8 cellular contexts compared by ENCODE assay signal in genomic region chr2:54331095-54331835, GRCh38.
A peak's percentile ranks its signal among the peaks of the same experiment; 100 is the strongest.
DNase-seq lines count a peak whose midpoint lies in the region; ATAC-seq and TF ChIP-seq lines count a peak whose summit lies in the region.

No MANE protein-coding gene starts in this region.

- H2AFZ ChIP-seq in neural cell (ENCODE audit: low read depth, low read length) = peak overlapping the region; percentile 43

- H3K27me3 ChIP-seq in duodenal mucosa (ENCODE audit: control insufficient read depth in 1 of 2, insufficient read depth in 2 of 2, low read length in 2 of 2) = no peaks in the 10 kb centered on the region
- no peaks in the 10 kb centered on the region for H3K27me3 ChIP-seq in neural cell (ENCODE audit: insufficient read depth, low read depth, low read length)

- no peak for TF ChIP-seq RAD21 in neural cell (conservative IDR thresholded peaks at IDR 0.05)

- no peak for TF ChIP-seq CTCF in neural cell (IDR thresholded peaks at IDR 0.05; ENCODE audit: poor library complexity, severe bottlenecking)

- H3K27ac ChIP-seq in duodenal mucosa (ENCODE audit: low read depth, low read length) (no peak overlapping the region), neural cell (ENCODE audit: low read length) (peak overlapping the region; percentile 90)

- ATAC-seq in GM18861 (IDR thresholded peaks at IDR 0.05; ENCODE audit: unreplicated experiment) = no peak
- no peak for ATAC-seq in HG03139 (IDR thresholded peaks at IDR 0.05; ENCODE audit: unreplicated experiment)

- no peaks in the 10 kb centered on the region for H3K79me2 ChIP-seq in neural cell (replicated peaks; ENCODE audit: insufficient read depth, low read length)

- peaks cover 11 to 18% of the 10 kb centered on the region in 2 donors for H3K4me1 ChIP-seq in duodenal mucosa (ENCODE audit: control insufficient read depth in 1 of 2, insufficient read depth in 2 of 2, low read length in 2 of 2)

- H4K20me1 ChIP-seq in neural cell (ENCODE audit: insufficient read depth) = no peaks in the 10 kb centered on the region

- H3K36me3 ChIP-seq in duodenal mucosa (ENCODE audit: control insufficient read depth in 1 of 2, insufficient read depth in 2 of 2, low read length in 2 of 2) (no peaks in the 10 kb centered on the region), neural cell (ENCODE audit: insufficient read depth, low read length) (no peaks in the 10 kb centered on the region)

- peak overlapping the region; percentile 71 to 85 for H3K4me3 ChIP-seq in duodenal mucosa (ENCODE audit: low read depth in 1 of 2, low read length in 2 of 2)
- peak overlapping the region; percentile 72 for H3K4me3 ChIP-seq in neural cell (ENCODE audit: low read length)

- H3K4me2 ChIP-seq in neural cell (ENCODE audit: low read length) = peak overlapping the region; percentile 93

- H3K9me3 ChIP-seq in duodenal mucosa (ENCODE audit: control insufficient read depth in 1 of 2, low read length in 2 of 2) (no peaks in the 10 kb centered on the region), neural cell (ENCODE audit: low read length) (no peaks in the 10 kb centered on the region)

- DNase-seq in SHP77 (lab: John Stamatoyannopoulos, UW) (peak; percentile 26 to 44), SHP77 treated with DMSO at 0.1 percent for 48 hours (lab: John Stamatoyannopoulos, UW) (no peak), NCI-H345 treated with DMSO at 0.1 percent for 48 hours (lab: John Stamatoyannopoulos, UW; ENCODE audit: unreplicated experiment) (peak; percentile 14), NCI-H510A treated with DMSO at 0.1 percent for 48 hours (lab: John Stamatoyannopoulos, UW) (no peak)

- H3F3A ChIP-seq in neural cell (ENCODE audit: insufficient read depth, low read length, poor library complexity, severe bottlenecking) = no peaks in the 10 kb centered on the region

- peak overlapping the region; percentile 22 to 54 for H3K9ac ChIP-seq in duodenal mucosa (ENCODE audit: low read depth in 1 of 2, low read length in 2 of 2)
- peak overlapping the region; percentile 82 for H3K9ac ChIP-seq in neural cell (ENCODE audit: low read length)

- no peak for TF ChIP-seq EP300 in neural cell (conservative IDR thresholded peaks at IDR 0.05; ENCODE audit: poor library complexity, severe bottlenecking)

- no peaks in the 10 kb centered on the region for H3K9me2 ChIP-seq in neural cell (ENCODE audit: insufficient read depth, low read length)

TF ChIP-seq in neural cell, 6 proteins besides CTCF, POLR2A, EP300 and RAD21:
- TF ChIP-seq EZH2 (IDR thresholded peaks at IDR 0.05; ENCODE audit: borderline replicate concordance, insufficient read depth, low read length, poor library complexity, severe bottlenecking) (no peak), SMC3 (conservative IDR thresholded peaks at IDR 0.05; ENCODE audit: poor library complexity) (no peak), MXI1 (conservative IDR thresholded peaks at IDR 0.05; ENCODE audit: poor library complexity, severe bottlenecking) (no peak), TAF1 (IDR thresholded peaks at IDR 0.05; ENCODE audit: low read depth) (no peak), POLR2AphosphoS5 (IDR thresholded peaks at IDR 0.05) (no peak)
- TF ChIP-seq, protein P1, sequence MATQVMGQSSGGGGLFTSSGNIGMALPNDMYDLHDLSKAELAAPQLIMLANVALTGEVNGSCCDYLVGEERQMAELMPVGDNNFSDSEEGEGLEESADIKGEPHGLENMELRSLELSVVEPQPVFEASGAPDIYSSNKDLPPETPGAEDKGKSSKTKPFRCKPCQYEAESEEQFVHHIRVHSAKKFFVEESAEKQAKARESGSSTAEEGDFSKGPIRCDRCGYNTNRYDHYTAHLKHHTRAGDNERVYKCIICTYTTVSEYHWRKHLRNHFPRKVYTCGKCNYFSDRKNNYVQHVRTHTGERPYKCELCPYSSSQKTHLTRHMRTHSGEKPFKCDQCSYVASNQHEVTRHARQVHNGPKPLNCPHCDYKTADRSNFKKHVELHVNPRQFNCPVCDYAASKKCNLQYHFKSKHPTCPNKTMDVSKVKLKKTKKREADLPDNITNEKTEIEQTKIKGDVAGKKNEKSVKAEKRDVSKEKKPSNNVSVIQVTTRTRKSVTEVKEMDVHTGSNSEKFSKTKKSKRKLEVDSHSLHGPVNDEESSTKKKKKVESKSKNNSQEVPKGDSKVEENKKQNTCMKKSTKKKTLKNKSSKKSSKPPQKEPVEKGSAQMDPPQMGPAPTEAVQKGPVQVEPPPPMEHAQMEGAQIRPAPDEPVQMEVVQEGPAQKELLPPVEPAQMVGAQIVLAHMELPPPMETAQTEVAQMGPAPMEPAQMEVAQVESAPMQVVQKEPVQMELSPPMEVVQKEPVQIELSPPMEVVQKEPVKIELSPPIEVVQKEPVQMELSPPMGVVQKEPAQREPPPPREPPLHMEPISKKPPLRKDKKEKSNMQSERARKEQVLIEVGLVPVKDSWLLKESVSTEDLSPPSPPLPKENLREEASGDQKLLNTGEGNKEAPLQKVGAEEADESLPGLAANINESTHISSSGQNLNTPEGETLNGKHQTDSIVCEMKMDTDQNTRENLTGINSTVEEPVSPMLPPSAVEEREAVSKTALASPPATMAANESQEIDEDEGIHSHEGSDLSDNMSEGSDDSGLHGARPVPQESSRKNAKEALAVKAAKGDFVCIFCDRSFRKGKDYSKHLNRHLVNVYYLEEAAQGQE (IDR thresholded peaks at IDR 0.05; ENCODE audit: borderline replicate concordance) = no peak
TF ChIP-seq in neural cell: peak in this region for 0.

Comparison
In these comparisons a context has a peak if more than half of its experiments do, and no peak if none do; other contexts are left out.
1. DNase-seq: peak in SHP77 (2 of 2) and NCI-H345 treated with DMSO at 0.1 percent for 48 hours (single experiment); none in SHP77 treated with DMSO at 0.1 percent for 48 hours (single experiment) and NCI-H510A treated with DMSO at 0.1 percent for 48 hours (single experiment).